ENCODE assay signal across 13 cellular contexts in genomic region chr2:54555318-54555837, GRCh38.
DNase-seq lines count a peak whose midpoint lies in the region; ATAC-seq, FAIRE-seq and TF ChIP-seq lines count a peak whose summit lies in the region.
"Had no signal": no experiment of that assay in that cellular context is flagged by ENCODE, and none has a peak within 500 bp of the region (broad histone marks: within the 10 kb centered on the region; RNA-seq: fewer than 3 reads in every experiment).

No MANE protein-coding gene starts in this region.

- dilution Hi-C loops in endothelial cell of umbilical vein (cut with MboI; ENCODE audit: extremely low pct_ligation_motif_present, low sequenced_read_pairs): no loop called here

- H3K4me3 Mint-ChIP-seq in naive thymus-derived CD8-positive, alpha-beta T cell: no peak overlapping the region
- H3K4me3 Mint-ChIP-seq: natural killer cell treated with Interleukin-12 subunit alpha and Interleukin-12 subunit beta and Interleukin-15 and Interleukin-18, amount 100 ng/mL, for 72 hours had no signal

- peak overlapping the region in 6 of 10 donors; percentile 14 to 98 (median 31) for H3K27ac Mint-ChIP-seq in naive thymus-derived CD8-positive, alpha-beta T cell
- H3K27ac Mint-ChIP-seq: natural killer cell treated with Interleukin-12 subunit alpha and Interleukin-12 subunit beta and Interleukin-15 and Interleukin-18, amount 100 ng/mL, for 72 hours had no signal

- DNase-seq in ACHN (peak; percentile 56), HT1080 (ENCODE audit: low read depth) (peak; percentile 43), endothelial cell of umbilical vein (ENCODE audit: low read depth, low spot score) (no peak), Kasumi-1 (lab: John Stamatoyannopoulos, UW) (no peak), Karpas-422 (no peak), H7 (no peak)
- DNase-seq in naive thymus-derived CD8-positive, alpha-beta T cell: no peak
- no peak for DNase-seq in stimulated activated CD4-positive, alpha-beta T cell treated with anti-CD3 and anti-CD28 coated beads, Interleukin-2, amount 100 ng/mL, for 48 hours
- DNase-seq: AML-193, NCI-H1436 treated with DMSO at 0.1 percent for 48 hours, substantia nigra had no signal

- H3K9me3 Mint-ChIP-seq in naive thymus-derived CD8-positive, alpha-beta T cell: no peaks in the 10 kb centered on the region
- H3K9me3 Mint-ChIP-seq: natural killer cell treated with Interleukin-12 subunit alpha and Interleukin-12 subunit beta and Interleukin-15 and Interleukin-18, amount 100 ng/mL, for 72 hours had no signal

- no peaks in the 10 kb centered on the region for H3K9me1 ChIP-seq in endothelial cell of umbilical vein (replicated peaks; ENCODE audit: control insufficient read depth, extremely low read depth, insufficient read depth, low read length)

- H3K9me3 ChIP-seq in endothelial cell of umbilical vein (replicated peaks; ENCODE audit: control insufficient read depth, insufficient read depth, low read length) (no peaks in the 10 kb centered on the region), Karpas-422 (ENCODE audit: low read length) (no peaks in the 10 kb centered on the region)

- peaks cover 0 to 8% (median 0%) of the 10 kb centered on the region in 3 donors for H3K36me3 Mint-ChIP-seq in naive thymus-derived CD8-positive, alpha-beta T cell
- H3K36me3 Mint-ChIP-seq: natural killer cell treated with Interleukin-12 subunit alpha and Interleukin-12 subunit beta and Interleukin-15 and Interleukin-18, amount 100 ng/mL, for 72 hours had no signal

- no peak for TF ChIP-seq CTCF in endothelial cell of umbilical vein (IDR thresholded peaks at IDR 0.05; ENCODE audit: extremely low read depth in 1 of 2, insufficient read depth in 1 of 2, low read depth in 1 of 2, low read length in 2 of 2)

- H4K20me1 ChIP-seq in endothelial cell of umbilical vein (replicated peaks; ENCODE audit: control insufficient read depth, extremely low read depth, insufficient read depth, low read length): no peaks in the 10 kb centered on the region
- H4K20me1 ChIP-seq in Karpas-422 (ENCODE audit: insufficient read depth, low read depth, low read length): no peaks in the 10 kb centered on the region

- no peak overlapping the region for H3K4me3 ChIP-seq in endothelial cell of umbilical vein (replicated peaks in 1 of 3; ENCODE audit: insufficient read depth in 1 of 3, low read depth in 1 of 3, low read length in 3 of 3)
- H3K4me3 ChIP-seq in Karpas-422 (ENCODE audit: low read length): no peak overlapping the region
- H3K4me3 ChIP-seq in H7 (ENCODE audit: insufficient read depth, low read depth, low read length): no peak overlapping the region
- H3K4me3 ChIP-seq: coronary artery had no signal

- H3K4me2 ChIP-seq in endothelial cell of umbilical vein (ENCODE audit: insufficient read depth, low read length) (peak overlapping the region; percentile 19), Karpas-422 (ENCODE audit: low read depth, low read length, poor library complexity, severe bottlenecking) (no peak overlapping the region)

- intact Hi-C loops in endothelial cell of umbilical vein (cut with micrococcal nuclease): loop anchor here (5.0 kb wide), 1 partner anchor 83 kb away; no protein-coding TSS in a partner anchor

- peaks cover 36 to 56% (median 44%) of the 10 kb centered on the region in 4 donors for H3K4me1 Mint-ChIP-seq in naive thymus-derived CD8-positive, alpha-beta T cell

- POLR2A ChIA-PET in endothelial cell of umbilical vein (lab: Charles Lee): no interaction called here
- POLR2A ChIA-PET in naive thymus-derived CD8-positive, alpha-beta T cell (lab: Charles Lee): interaction anchor here (0.6 kb wide), 1 partner anchor 715 kb away, joined by 3 read pairs; no protein-coding TSS in a partner anchor

- in situ Hi-C loops in ACHN (cut with HindIII; ENCODE audit: low pct_ligation_motif_present, low pct_unique_long_range_greater_than_20kb, low sequenced_read_pairs): no loop called here

- no peaks in the 10 kb centered on the region for H3K27me3 Mint-ChIP-seq in naive thymus-derived CD8-positive, alpha-beta T cell
- H3K27me3 Mint-ChIP-seq: natural killer cell treated with Interleukin-12 subunit alpha and Interleukin-12 subunit beta and Interleukin-15 and Interleukin-18, amount 100 ng/mL, for 72 hours had no signal

- H3K4me1 ChIP-seq in endothelial cell of umbilical vein (ENCODE audit: control insufficient read depth, extremely low read depth, insufficient read depth, low read length) (peaks cover 25% of the 10 kb centered on the region), Karpas-422 (ENCODE audit: low read length) (peaks cover 33% of the 10 kb centered on the region)

- no TSS peak for BruUV-seq in endothelial cell of umbilical vein (replicated peaks; lab: Mats Ljungman, UMichigan)

- TF ChIP-seq POLR2A in endothelial cell of umbilical vein (IDR thresholded peaks at IDR 0.05; ENCODE audit: low read depth, low read length): no peak

- FAIRE-seq in endothelial cell of umbilical vein (lab: Jason Lieb, UNC): peak; percentile 18

- H3K79me2 ChIP-seq in endothelial cell of umbilical vein (ENCODE audit: control insufficient read depth, insufficient read depth, low read length) (peaks cover 22% of the 10 kb centered on the region), Karpas-422 (ENCODE audit: low read length) (no peaks in the 10 kb centered on the region)

- no peak overlapping the region for H2AFZ ChIP-seq in endothelial cell of umbilical vein (ENCODE audit: low read depth, low read length)
- no peak overlapping the region for H2AFZ ChIP-seq in Karpas-422 (ENCODE audit: low read length)

- H3K27ac ChIP-seq in endothelial cell of umbilical vein (ENCODE audit: insufficient read depth, low read depth, low read length): no peak overlapping the region
- H3K27ac ChIP-seq in Karpas-422 (ENCODE audit: low read length): no peak overlapping the region

- no peaks in the 10 kb centered on the region for H3K9me2 ChIP-seq in Karpas-422 (replicated peaks; ENCODE audit: insufficient read depth, low read length)

- CTCF ChIA-PET in endothelial cell of umbilical vein (lab: Charles Lee): interaction anchor here (1.7 kb wide), 1 partner anchor 110 kb away, joined by 8 read pairs; no protein-coding TSS in a partner anchor

- H3K9ac ChIP-seq in endothelial cell of umbilical vein (replicated peaks; ENCODE audit: extremely low read depth, insufficient read depth, low read length): no peak overlapping the region
- H3K9ac ChIP-seq in Karpas-422 (ENCODE audit: low read length): no peak overlapping the region

- no peak for ATAC-seq in naive thymus-derived CD8-positive, alpha-beta T cell
- ATAC-seq: natural killer cell treated with Interleukin-12 subunit alpha and Interleukin-12 subunit beta and Interleukin-15 and Interleukin-18, amount 100 ng/mL, for 72 hours had no signal

- H3K36me3 ChIP-seq in endothelial cell of umbilical vein (ENCODE audit: control insufficient read depth in 2 of 2, extremely low read depth in 1 of 2, insufficient read depth in 2 of 2, low read length in 2 of 2) (no peaks in the 10 kb centered on the region), Karpas-422 (ENCODE audit: insufficient read depth, low read length) (no peaks in the 10 kb centered on the region), H7 (replicated peaks; ENCODE audit: control insufficient read depth, insufficient read depth, low read length) (no peaks in the 10 kb centered on the region)

- H3K27me3 ChIP-seq in endothelial cell of umbilical vein (ENCODE audit: control insufficient read depth in 2 of 2, insufficient read depth in 2 of 2, low read length in 2 of 2): no peaks in the 10 kb centered on the region
- no peaks in the 10 kb centered on the region for H3K27me3 ChIP-seq in Karpas-422 (ENCODE audit: low read length)
- no peaks in the 10 kb centered on the region for H3K27me3 ChIP-seq in H7 (ENCODE audit: control insufficient read depth, insufficient read depth, low read length)

TF ChIP-seq in endothelial cell of umbilical vein, 7 proteins besides CTCF, POLR2A, EP300 and RAD21:
- no peak for TF ChIP-seq MYC (IDR thresholded peaks at IDR 0.05; ENCODE audit: low read depth, low read length)
- TF ChIP-seq MAX (IDR thresholded peaks at IDR 0.05; ENCODE audit: insufficient read depth, insufficient read length): no peak
- TF ChIP-seq JUN (IDR thresholded peaks at IDR 0.05; ENCODE audit: borderline replicate concordance, insufficient read depth, insufficient read length, low read depth): no peak
- TF ChIP-seq GATA2 (IDR thresholded peaks at IDR 0.05; ENCODE audit: insufficient read depth, insufficient read length, low read depth, low read length): no peak
- TF ChIP-seq FOS (IDR thresholded peaks at IDR 0.05; ENCODE audit: borderline replicate concordance, insufficient read depth, low read length): no peak
- TF ChIP-seq EZH2 (IDR thresholded peaks at IDR 0.05; ENCODE audit: borderline replicate concordance, low read depth, low read length, severe bottlenecking): no peak
- TF ChIP-seq POLR2AphosphoS5 (IDR thresholded peaks at IDR 0.05; ENCODE audit: insufficient read depth, low read depth, low read length): no peak

Comparison
In these comparisons a context has a peak if more than half of its experiments do, and no peak if none do; other contexts are left out.
1. DNase-seq: peak in ACHN (single experiment) and HT1080 (single experiment); none in endothelial cell of umbilical vein (single experiment), naive thymus-derived CD8-positive, alpha-beta T cell (0 of 10), Kasumi-1 (0 of 2), stimulated activated CD4-positive, alpha-beta T cell treated with anti-CD3 and anti-CD28 coated beads, Interleukin-2, amount 100 ng/mL, for 48 hours (0 of 2), Karpas-422 (single experiment) and H7 (single experiment).